In genomic region chr19:15673176-15673654, GRCh38 we compare ENCODE assay signal across 1 cellular context.
TF ChIP-seq lines count a peak whose summit lies in the region.

No MANE protein-coding gene starts in this region.

TF ChIP-seq in HepG2, 621 proteins besides CTCF, POLR2A, EP300 and RAD21 (continued from another document and continues in another):
- no peak for TF ChIP-seq PBX2 (CRISPR knock-in tag; IDR thresholded peaks at IDR 0.05)
- no peak for TF ChIP-seq NFKB2 (CRISPR knock-in tag; IDR thresholded peaks at IDR 0.05; ENCODE audit: borderline replicate concordance)
- 0 out of 2 replicates have a peak, but pooled peaks have one; percentile 48 for TF ChIP-seq SRY (CRISPR knock-in tag; IDR thresholded peaks at IDR 0.05)
- peak; percentile 80 for TF ChIP-seq FOXA1 (IDR thresholded peaks at IDR 0.05)
- peak; percentile 89 for TF ChIP-seq FOXA1 (CRISPR knock-in tag; IDR thresholded peaks at IDR 0.05)
- no peak for TF ChIP-seq ZNF546 (CRISPR knock-in tag; conservative IDR thresholded peaks at IDR 0.05)
- no peak for TF ChIP-seq ZNF761 (CRISPR knock-in tag; conservative IDR thresholded peaks at IDR 0.05)
- TF ChIP-seq THAP7 (CRISPR knock-in tag; IDR thresholded peaks at IDR 0.05), result peak; percentile 44; the same call in 1 of the 2 replicates
- TF ChIP-seq ZNF296 (CRISPR knock-in tag; conservative IDR thresholded peaks at IDR 0.05), result no peak
- TF ChIP-seq SALL2 (CRISPR knock-in tag; IDR thresholded peaks at IDR 0.05), result no peak
- TF ChIP-seq HHEX (CRISPR knock-in tag; IDR thresholded peaks at IDR 0.05), result no peak
- no peak for TF ChIP-seq GTF2F1 (IDR thresholded peaks at IDR 0.05; ENCODE audit: low read length)
- no peak for TF ChIP-seq GTF3A (CRISPR knock-in tag; conservative IDR thresholded peaks at IDR 0.05)
- TF ChIP-seq CBX1 (IDR thresholded peaks at IDR 0.05; ENCODE audit: low read depth), result no peak
- TF ChIP-seq ZNF256 (CRISPR knock-in tag; conservative IDR thresholded peaks at IDR 0.05), result no peak
- TF ChIP-seq, protein P1, sequence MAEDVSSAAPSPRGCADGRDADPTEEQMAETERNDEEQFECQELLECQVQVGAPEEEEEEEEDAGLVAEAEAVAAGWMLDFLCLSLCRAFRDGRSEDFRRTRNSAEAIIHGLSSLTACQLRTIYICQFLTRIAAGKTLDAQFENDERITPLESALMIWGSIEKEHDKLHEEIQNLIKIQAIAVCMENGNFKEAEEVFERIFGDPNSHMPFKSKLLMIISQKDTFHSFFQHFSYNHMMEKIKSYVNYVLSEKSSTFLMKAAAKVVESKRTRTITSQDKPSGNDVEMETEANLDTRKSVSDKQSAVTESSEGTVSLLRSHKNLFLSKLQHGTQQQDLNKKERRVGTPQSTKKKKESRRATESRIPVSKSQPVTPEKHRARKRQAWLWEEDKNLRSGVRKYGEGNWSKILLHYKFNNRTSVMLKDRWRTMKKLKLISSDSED (CRISPR knock-in tag; IDR thresholded peaks at IDR 0.05), result no peak
- TF ChIP-seq ZNF788 (CRISPR knock-in tag; IDR thresholded peaks at IDR 0.05; ENCODE audit: borderline replicate concordance), result peak; percentile 31; the same call in 1 of the 2 replicates
- TF ChIP-seq MXD4 (CRISPR knock-in tag; IDR thresholded peaks at IDR 0.05), result no peak
- TF ChIP-seq NFRKB (IDR thresholded peaks at IDR 0.05), result no peak
- TF ChIP-seq WIZ (CRISPR knock-in tag; IDR thresholded peaks at IDR 0.05), result no peak
- TF ChIP-seq, protein P2, sequence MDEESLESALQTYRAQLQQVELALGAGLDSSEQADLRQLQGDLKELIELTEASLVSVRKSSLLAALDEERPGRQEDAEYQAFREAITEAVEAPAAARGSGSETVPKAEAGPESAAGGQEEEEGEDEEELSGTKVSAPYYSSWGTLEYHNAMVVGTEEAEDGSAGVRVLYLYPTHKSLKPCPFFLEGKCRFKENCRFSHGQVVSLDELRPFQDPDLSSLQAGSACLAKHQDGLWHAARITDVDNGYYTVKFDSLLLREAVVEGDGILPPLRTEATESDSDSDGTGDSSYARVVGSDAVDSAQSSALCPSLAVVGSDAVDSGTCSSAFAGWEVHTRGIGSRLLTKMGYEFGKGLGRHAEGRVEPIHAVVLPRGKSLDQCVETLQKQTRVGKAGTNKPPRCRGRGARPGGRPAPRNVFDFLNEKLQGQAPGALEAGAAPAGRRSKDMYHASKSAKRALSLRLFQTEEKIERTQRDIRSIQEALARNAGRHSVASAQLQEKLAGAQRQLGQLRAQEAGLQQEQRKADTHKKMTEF (CRISPR knock-in tag; IDR thresholded peaks at IDR 0.05), result no peak
- TF ChIP-seq SKI (IDR thresholded peaks at IDR 0.05; ENCODE audit: partially characterized antibody), result peak; percentile 43
- no peak for TF ChIP-seq ZNF232 (CRISPR knock-in tag; IDR thresholded peaks at IDR 0.05; ENCODE audit: borderline replicate concordance)
- no peak for TF ChIP-seq ELF1 (CRISPR knock-in tag; IDR thresholded peaks at IDR 0.05)
- no peak for TF ChIP-seq MEIS1 (CRISPR knock-in tag; IDR thresholded peaks at IDR 0.05; ENCODE audit: borderline replicate concordance)
- no peak; the same call in 1 of the 2 replicates for TF ChIP-seq ATF7-NPFF (CRISPR knock-in tag; IDR thresholded peaks at IDR 0.05; ENCODE audit: low read depth)
- TF ChIP-seq ZNF503 (CRISPR knock-in tag; IDR thresholded peaks at IDR 0.05), result 0 out of 2 replicates have a peak, but pooled peaks have one; percentile 10
- TF ChIP-seq GLI4 (CRISPR knock-in tag; IDR thresholded peaks at IDR 0.05; ENCODE audit: borderline replicate concordance), result 0 out of 2 replicates have a peak, but pooled peaks have one; percentile 57
- TF ChIP-seq, protein P3, sequence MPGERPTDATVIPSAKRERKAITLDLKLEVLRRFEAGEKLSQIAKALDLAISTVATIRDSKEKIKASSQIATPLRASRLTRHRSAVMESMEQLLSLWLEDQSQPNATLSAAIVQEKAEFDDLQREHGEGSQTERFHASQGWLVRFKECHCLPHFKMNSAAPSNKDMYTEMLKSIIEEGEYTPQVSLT (CRISPR knock-in tag; IDR thresholded peaks at IDR 0.05; ENCODE audit: borderline replicate concordance, low read depth), result no peak
- TF ChIP-seq ZNF816 (CRISPR knock-in tag; IDR thresholded peaks at IDR 0.05; ENCODE audit: borderline replicate concordance), result no peak
- no peak for TF ChIP-seq KDM4B (CRISPR knock-in tag; IDR thresholded peaks at IDR 0.05)
- TF ChIP-seq, protein P4, sequence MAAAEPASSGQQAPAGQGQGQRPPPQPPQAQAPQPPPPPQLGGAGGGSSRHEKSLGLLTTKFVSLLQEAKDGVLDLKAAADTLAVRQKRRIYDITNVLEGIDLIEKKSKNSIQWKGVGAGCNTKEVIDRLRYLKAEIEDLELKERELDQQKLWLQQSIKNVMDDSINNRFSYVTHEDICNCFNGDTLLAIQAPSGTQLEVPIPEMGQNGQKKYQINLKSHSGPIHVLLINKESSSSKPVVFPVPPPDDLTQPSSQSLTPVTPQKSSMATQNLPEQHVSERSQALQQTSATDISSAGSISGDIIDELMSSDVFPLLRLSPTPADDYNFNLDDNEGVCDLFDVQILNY (CRISPR knock-in tag; conservative IDR thresholded peaks at IDR 0.05), result no peak
- no peak for TF ChIP-seq ZEB1 (IDR thresholded peaks at IDR 0.05; ENCODE audit: insufficient replicate concordance, low read depth)
- TF ChIP-seq, protein P5, sequence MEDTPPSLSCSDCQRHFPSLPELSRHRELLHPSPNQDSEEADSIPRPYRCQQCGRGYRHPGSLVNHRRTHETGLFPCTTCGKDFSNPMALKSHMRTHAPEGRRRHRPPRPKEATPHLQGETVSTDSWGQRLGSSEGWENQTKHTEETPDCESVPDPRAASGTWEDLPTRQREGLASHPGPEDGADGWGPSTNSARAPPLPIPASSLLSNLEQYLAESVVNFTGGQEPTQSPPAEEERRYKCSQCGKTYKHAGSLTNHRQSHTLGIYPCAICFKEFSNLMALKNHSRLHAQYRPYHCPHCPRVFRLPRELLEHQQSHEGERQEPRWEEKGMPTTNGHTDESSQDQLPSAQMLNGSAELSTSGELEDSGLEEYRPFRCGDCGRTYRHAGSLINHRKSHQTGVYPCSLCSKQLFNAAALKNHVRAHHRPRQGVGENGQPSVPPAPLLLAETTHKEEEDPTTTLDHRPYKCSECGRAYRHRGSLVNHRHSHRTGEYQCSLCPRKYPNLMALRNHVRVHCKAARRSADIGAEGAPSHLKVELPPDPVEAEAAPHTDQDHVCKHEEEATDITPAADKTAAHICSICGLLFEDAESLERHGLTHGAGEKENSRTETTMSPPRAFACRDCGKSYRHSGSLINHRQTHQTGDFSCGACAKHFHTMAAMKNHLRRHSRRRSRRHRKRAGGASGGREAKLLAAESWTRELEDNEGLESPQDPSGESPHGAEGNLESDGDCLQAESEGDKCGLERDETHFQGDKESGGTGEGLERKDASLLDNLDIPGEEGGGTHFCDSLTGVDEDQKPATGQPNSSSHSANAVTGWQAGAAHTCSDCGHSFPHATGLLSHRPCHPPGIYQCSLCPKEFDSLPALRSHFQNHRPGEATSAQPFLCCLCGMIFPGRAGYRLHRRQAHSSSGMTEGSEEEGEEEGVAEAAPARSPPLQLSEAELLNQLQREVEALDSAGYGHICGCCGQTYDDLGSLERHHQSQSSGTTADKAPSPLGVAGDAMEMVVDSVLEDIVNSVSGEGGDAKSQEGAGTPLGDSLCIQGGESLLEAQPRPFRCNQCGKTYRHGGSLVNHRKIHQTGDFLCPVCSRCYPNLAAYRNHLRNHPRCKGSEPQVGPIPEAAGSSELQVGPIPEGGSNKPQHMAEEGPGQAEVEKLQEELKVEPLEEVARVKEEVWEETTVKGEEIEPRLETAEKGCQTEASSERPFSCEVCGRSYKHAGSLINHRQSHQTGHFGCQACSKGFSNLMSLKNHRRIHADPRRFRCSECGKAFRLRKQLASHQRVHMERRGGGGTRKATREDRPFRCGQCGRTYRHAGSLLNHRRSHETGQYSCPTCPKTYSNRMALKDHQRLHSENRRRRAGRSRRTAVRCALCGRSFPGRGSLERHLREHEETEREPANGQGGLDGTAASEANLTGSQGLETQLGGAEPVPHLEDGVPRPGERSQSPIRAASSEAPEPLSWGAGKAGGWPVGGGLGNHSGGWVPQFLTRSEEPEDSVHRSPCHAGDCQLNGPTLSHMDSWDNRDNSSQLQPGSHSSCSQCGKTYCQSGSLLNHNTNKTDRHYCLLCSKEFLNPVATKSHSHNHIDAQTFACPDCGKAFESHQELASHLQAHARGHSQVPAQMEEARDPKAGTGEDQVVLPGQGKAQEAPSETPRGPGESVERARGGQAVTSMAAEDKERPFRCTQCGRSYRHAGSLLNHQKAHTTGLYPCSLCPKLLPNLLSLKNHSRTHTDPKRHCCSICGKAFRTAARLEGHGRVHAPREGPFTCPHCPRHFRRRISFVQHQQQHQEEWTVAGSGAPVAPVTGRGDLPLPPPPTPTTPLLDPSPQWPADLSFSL (CRISPR knock-in tag; IDR thresholded peaks at IDR 0.05), result no peak
- TF ChIP-seq RFX5 (IDR thresholded peaks at IDR 0.05; ENCODE audit: low read depth, low read length), result no peak
- TF ChIP-seq ZFP36L1 (CRISPR knock-in tag; IDR thresholded peaks at IDR 0.05), result no peak
- no peak for TF ChIP-seq ZNF781 (CRISPR knock-in tag; IDR thresholded peaks at IDR 0.05; ENCODE audit: borderline replicate concordance, not compliant biosample characterization)
- no peak for TF ChIP-seq ZNF367 (CRISPR knock-in tag; IDR thresholded peaks at IDR 0.05; ENCODE audit: borderline replicate concordance)
- no peak for TF ChIP-seq ATF6 (CRISPR knock-in tag; conservative IDR thresholded peaks at IDR 0.05)
- no peak for TF ChIP-seq ZNF530 (CRISPR knock-in tag; IDR thresholded peaks at IDR 0.05; ENCODE audit: low read depth)
- peak; percentile 43; the same call in 1 of the 2 replicates for TF ChIP-seq SOX5 (CRISPR knock-in tag; IDR thresholded peaks at IDR 0.05; ENCODE audit: borderline replicate concordance)
- no peak for TF ChIP-seq HNRNPH1 (optimal IDR thresholded peaks at IDR 0.05; ENCODE audit: low read depth, low read length)
- no peak for TF ChIP-seq ZNF24 (IDR thresholded peaks at IDR 0.05)
